ENCODE assay signal across 13 cellular contexts in genomic region chr7:94052398-94053180, GRCh38. TPM values are rescaled to one million over a fixed set of nuclear protein-coding genes. Genes with fewer than 3 reads are reported as not detected.
DNase-seq lines count a peak whose midpoint lies in the region; ATAC-seq and TF ChIP-seq lines count a peak whose summit lies in the region.
"Had no signal": no experiment of that assay in that cellular context is flagged by ENCODE, and none has a peak within 500 bp of the region (broad histone marks: within the 10 kb centered on the region; RNA-seq: fewer than 3 reads in every experiment).

No MANE protein-coding gene starts in this region.

- peaks cover 34% of the 10 kb centered on the region for H3K4me1 Mint-ChIP-seq in HFFc6 (ENCODE audit: low read depth)
- H3K4me1 Mint-ChIP-seq: activated naive CD4-positive, alpha-beta T cell treated with anti-CD3 and anti-CD28 coated beads, Interleukin-2, amount 10 ng/mL, durations not matched to agents 7 days and 5 days had no signal

- DNase-seq in activated CD8-positive, alpha-beta memory T cell treated with anti-CD3 and anti-CD28 coated beads, Interleukin-2, amount 50 U/mL, for 48 hours: no peak
- DNase-seq in GM03348 (ENCODE audit: low spot score): no peak
- DNase-seq in HFFc6: no peak
- DNase-seq in GM13977 (ENCODE audit: low spot score): no peak
- DNase-seq: activated CD4-positive, alpha-beta T cell treated with anti-CD3 and anti-CD28 coated beads for 48 hours; activated naive CD4-positive, alpha-beta T cell treated with anti-CD3 and anti-CD28 coated beads, Interleukin-2, amount 10 ng/mL, durations not matched to agents 7 days and 5 days; left cardiac atrium; NCI-H2081; posterior cingulate gyrus had no signal

- in situ Hi-C loops in GM13977 (cut with MboI; ENCODE audit: low pct_unique_long_range_greater_than_20kb, low sequenced_read_pairs, unreplicated experiment): no loop called here

- ATAC-seq in GM18861 (IDR thresholded peaks at IDR 0.05; ENCODE audit: unreplicated experiment): peak; percentile 47
- peak; percentile 40 for ATAC-seq in GM21526 (IDR thresholded peaks at IDR 0.05; ENCODE audit: low FRiP score, unreplicated experiment)
- peak; percentile 37 for ATAC-seq in HG03175 (IDR thresholded peaks at IDR 0.05; ENCODE audit: unreplicated experiment)
- ATAC-seq in esophagus mucosa: peak; percentile 31
- ATAC-seq: left cardiac atrium had no signal

- no peak overlapping the region for H3K4me3 Mint-ChIP-seq in HFFc6
- H3K4me3 Mint-ChIP-seq: activated naive CD4-positive, alpha-beta T cell treated with anti-CD3 and anti-CD28 coated beads, Interleukin-2, amount 10 ng/mL, durations not matched to agents 7 days and 5 days had no signal

- no peak overlapping the region for H3K27ac Mint-ChIP-seq in HFFc6
- H3K27ac Mint-ChIP-seq: activated naive CD4-positive, alpha-beta T cell treated with anti-CD3 and anti-CD28 coated beads, Interleukin-2, amount 10 ng/mL, durations not matched to agents 7 days and 5 days had no signal

- H3K27me3 Mint-ChIP-seq in HFFc6 (ENCODE audit: insufficient read depth): 0 out of 2 replicates have a peak, but pooled peaks cover 2% of the 10 kb centered on the region

- H3K36me3 Mint-ChIP-seq in HFFc6 (ENCODE audit: low read depth): peaks cover 5% of the 10 kb centered on the region
- H3K36me3 Mint-ChIP-seq: activated naive CD4-positive, alpha-beta T cell treated with anti-CD3 and anti-CD28 coated beads, Interleukin-2, amount 10 ng/mL, durations not matched to agents 7 days and 5 days had no signal

- no peaks in the 10 kb centered on the region for H3K9me3 Mint-ChIP-seq in HFFc6
- H3K9me3 Mint-ChIP-seq: activated naive CD4-positive, alpha-beta T cell treated with anti-CD3 and anti-CD28 coated beads, Interleukin-2, amount 10 ng/mL, durations not matched to agents 7 days and 5 days had no signal

- no peak for TF ChIP-seq CTCF in HFFc6 (IDR thresholded peaks at IDR 0.05)
- TF ChIP-seq CTCF in GM13977 (IDR thresholded peaks at IDR 0.05; ENCODE audit: extremely low read depth, insufficient read depth, missing control alignments): no peak

RNA-seq across cellular contexts. Expression of gene BET1, which starts 48.4 kb away (rescaled TPM):
- 12.2 TPM for total RNA-seq in esophagus mucosa
- total RNA-seq in HFFc6 (2021; fragmentation: NEBNext Ultra II Directional; extraction: Animal tissue kit (Norgen Biotek cat#: 25700)): 10 to 100 TPM; 26.4 to 36.5 (median 30.5) TPM
